Comparison of ENCODE assay signal across 13 cellular contexts in the genomic region with DNA sequence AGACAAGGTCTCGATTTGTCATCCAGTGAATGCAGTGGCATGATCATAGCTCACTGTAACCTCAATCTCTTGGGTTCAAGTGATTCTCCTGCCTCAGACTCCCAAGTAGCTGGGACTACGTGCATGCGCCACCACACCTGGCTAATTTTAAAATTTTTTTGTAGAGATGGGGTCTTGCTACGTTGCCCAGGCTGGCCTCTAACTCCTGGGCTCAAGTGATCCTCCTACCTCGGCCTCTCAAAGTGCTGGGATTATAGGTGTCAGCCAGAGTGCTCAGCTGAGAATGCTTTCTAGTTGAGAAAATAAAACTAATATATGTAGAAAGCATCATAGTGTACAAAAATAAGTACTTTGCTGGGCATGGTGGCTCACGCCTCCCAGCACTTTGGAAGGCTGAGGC. TPM values are rescaled to one million over a fixed set of nuclear protein-coding genes. Genes with fewer than 3 reads are reported as not detected.
"Had no signal": no experiment of that assay in that cellular context is flagged by ENCODE, and none has a peak within 500 bp of the region (broad histone marks: within the 10 kb centered on the region; RNA-seq: fewer than 3 reads in every experiment).

No MANE protein-coding gene starts in this region.

RNA-seq across cellular contexts. Expression of gene NPFF, which starts 41.1 kb away (rescaled TPM):
- total RNA-seq: activated B cell treated with CpG ODN at 0.5 μM for 24 hours; activated CD4-positive, alpha-beta memory T cell treated with anti-CD3 and anti-CD28 coated beads, Interleukin-2, amount 10 ng/mL, durations not matched to agents 7 days and 5 days; activated CD4-positive, alpha-beta T cell treated with anti-CD3 and anti-CD28 coated beads for 36 hours; activated CD4-positive, alpha-beta T cell treated with anti-CD3 and anti-CD28 coated beads, Interleukin-2, amount 10 ng/mL, durations not matched to agents 24 days and 14 days; activated CD4-positive, alpha-beta T cell treated with anti-CD3 and anti-CD28 coated beads, Interleukin-2, amount 10 ng/mL, durations not matched to agents 7 days and 5 days; activated CD8-positive, alpha-beta memory T cell treated with anti-CD3 and anti-CD28 coated beads for 36 hours; activated CD8-positive, alpha-beta memory T cell treated with anti-CD3 and anti-CD28 coated beads, Interleukin-2, amount 10 ng/mL, durations not matched to agents 7 days and 5 days; activated CD8-positive, alpha-beta T cell treated with anti-CD3 and anti-CD28 coated beads for 36 hours; activated CD8-positive, alpha-beta T cell treated with anti-CD3 and anti-CD28 coated beads, Interleukin-2, amount 10 ng/mL, durations not matched to agents 7 days and 5 days; T-cell; T-helper 1 cell treated with Interleukin-12 subunit alpha and Interleukin-12 subunit beta and Interleukin-4 antibody, amounts not matched to agents 30 ng/mL and 1 ng/mL, for 36 hours; T-helper 17 cell; T-helper 2 cell treated with Interferon-gamma antibody and Interleukin-4, amounts not matched to agents 100 ng/mL and 5 ng/mL, for 36 hours had no signal
